Comparison of ENCODE assay signal across 1 cellular context in the genomic region with DNA sequence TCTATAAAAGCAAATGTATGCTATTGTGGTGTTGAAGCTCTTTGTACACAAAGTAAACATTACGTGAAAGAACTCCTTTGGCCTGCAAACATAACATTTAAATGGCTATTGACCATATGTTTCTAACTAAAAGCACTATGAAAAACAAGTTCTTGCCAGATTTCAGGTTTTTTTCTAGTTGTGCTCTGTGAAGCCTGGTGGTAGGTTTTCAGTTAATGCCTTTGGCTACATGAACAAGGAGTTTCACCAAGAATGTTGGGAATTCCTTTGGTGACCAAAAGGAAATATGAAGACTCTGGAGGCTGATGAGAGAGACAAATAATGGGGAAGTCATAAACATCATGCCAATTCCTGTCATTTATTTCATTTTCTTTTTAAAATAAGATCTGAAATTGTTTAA.
TF ChIP-seq lines count a peak whose summit lies in the region.

No MANE protein-coding gene starts in this region.

TF ChIP-seq in WTC11, 78 proteins besides CTCF, POLR2A, EP300 and RAD21 (continued from another document):
- TF ChIP-seq ERG (CRISPR knock-in tag; IDR thresholded peaks at IDR 0.05) (no peak), TCF7 (CRISPR knock-in tag; IDR thresholded peaks at IDR 0.05; ENCODE audit: low read depth) (no peak)
